8 cellular contexts compared by ENCODE assay signal in genomic region chr1:1230656-1231399, GRCh38. TPM values are rescaled to one million over a fixed set of nuclear protein-coding genes. Genes with fewer than 3 reads are reported as not detected.
DNase-seq lines count a peak whose midpoint lies in the region; ATAC-seq and TF ChIP-seq lines count a peak whose summit lies in the region.

No MANE protein-coding gene starts in this region.

- H3K4me3 ChIP-seq in CD4-positive, CD25-positive, alpha-beta regulatory T cell (ENCODE audit: low read depth, low read length): peak overlapping the region; percentile 94
- H3K4me3 ChIP-seq in HFF-Myc (replicated peaks; ENCODE audit: low read depth, low read length) (peak overlapping the region; percentile 96), fibroblast of the aortic adventitia (ENCODE audit: low read depth, low read length) (peak overlapping the region; percentile 94), prostate gland (peak overlapping the region; percentile 78 to 95)

- H3K4me1 ChIP-seq in CD4-positive, CD25-positive, alpha-beta regulatory T cell (ENCODE audit: control insufficient read depth, insufficient read depth, low read length, poor library complexity, severe bottlenecking): peaks cover 29% of the 10 kb centered on the region
- peaks cover 15% of the 10 kb centered on the region for H3K4me1 ChIP-seq in prostate gland (replicated peaks)

- WGBS in prostate gland: 11% methylated on average over 24 of the region's 24 CpGs

- TF ChIP-seq CTCF in HFF-Myc (IDR thresholded peaks at IDR 0.05; ENCODE audit: low read depth, low read length, missing control alignments) (peak; percentile 37), VCaP (conservative IDR thresholded peaks at IDR 0.05) (peak; percentile 51), fibroblast of the aortic adventitia (IDR thresholded peaks at IDR 0.05; ENCODE audit: insufficient read depth, low read length) (peak; percentile 50), prostate gland (IDR thresholded peaks at IDR 0.05) (peak in 2 of 4 experiments; percentile 41 to 42)

- H3K36me3 ChIP-seq in CD4-positive, CD25-positive, alpha-beta regulatory T cell (ENCODE audit: control insufficient read depth, insufficient read depth, low read length): peaks cover 25% of the 10 kb centered on the region
- H3K36me3 ChIP-seq in prostate gland: peaks cover 5 to 10% of the 10 kb centered on the region in 2 donors

- TF ChIP-seq POLR2A in prostate gland (IDR thresholded peaks at IDR 0.05): no peak

- H3K27me3 Mint-ChIP-seq in CD4-positive, CD25-positive, alpha-beta regulatory T cell: no peaks in the 10 kb centered on the region

- no peaks in the 10 kb centered on the region for H3K9me3 ChIP-seq in CD4-positive, CD25-positive, alpha-beta regulatory T cell (ENCODE audit: control insufficient read depth in 2 of 2, low read length in 2 of 2)
- no peaks in the 10 kb centered on the region for H3K9me3 ChIP-seq in prostate gland

- H3K4me1 Mint-ChIP-seq in CD4-positive, CD25-positive, alpha-beta regulatory T cell: peaks cover 0 to 54% (median 15%) of the 10 kb centered on the region in 4 donors

- H3K27ac ChIP-seq in CD4-positive, CD25-positive, alpha-beta regulatory T cell (ENCODE audit: insufficient read depth, low read length, poor library complexity, severe bottlenecking): peak overlapping the region; percentile 93
- H3K27ac ChIP-seq in VCaP (peak overlapping the region; percentile 97), prostate gland (peak overlapping the region; percentile 79 to 92)

- intact Hi-C loops in prostate gland (cut with DNase I): no loop called here

- H3K36me3 Mint-ChIP-seq in CD4-positive, CD25-positive, alpha-beta regulatory T cell: peaks cover 5% of the 10 kb centered on the region

- no peak for ATAC-seq in CD4-positive, CD25-positive, alpha-beta regulatory T cell (ENCODE audit: low read depth in 2 of 2)
- ATAC-seq in HG02623 (IDR thresholded peaks at IDR 0.05; ENCODE audit: unreplicated experiment) (no peak), GM18519 (IDR thresholded peaks at IDR 0.05; ENCODE audit: low FRiP score, unreplicated experiment) (no peak)

- DNase-seq in CD4-positive, CD25-positive, alpha-beta regulatory T cell: no peak
- DNase-seq in HFF-Myc (ENCODE audit: extremely low read depth, low read depth) (peak; percentile 44), fibroblast of the aortic adventitia (ENCODE audit: low read depth) (peak; percentile 76), prostate gland (ENCODE audit: low spot score) (no peak)
- no peak for DNase-seq in stimulated activated CD4-positive, alpha-beta T cell treated with anti-CD3 and anti-CD28 coated beads, Interleukin-4, amount 100 ng/mL, for 4 hours

- H3K4me3 Mint-ChIP-seq in CD4-positive, CD25-positive, alpha-beta regulatory T cell: peak overlapping the region; percentile 95 to 100 (median 96)

- H3K27ac Mint-ChIP-seq in CD4-positive, CD25-positive, alpha-beta regulatory T cell: peak overlapping the region; percentile 80 to 96 (median 94)

- H3K9me3 Mint-ChIP-seq in CD4-positive, CD25-positive, alpha-beta regulatory T cell: no peaks in the 10 kb centered on the region

- no peaks in the 10 kb centered on the region for H3K27me3 ChIP-seq in CD4-positive, CD25-positive, alpha-beta regulatory T cell (ENCODE audit: control insufficient read depth, insufficient read depth, low read length)
- no peaks in the 10 kb centered on the region for H3K27me3 ChIP-seq in prostate gland (replicated peaks; ENCODE audit: insufficient read depth)

RNA-seq across cellular contexts. Expression of gene SDF4, which starts 1.0 kb away (rescaled TPM):
- total RNA-seq in CD4-positive, CD25-positive, alpha-beta regulatory T cell: 165 TPM
- 100 to 1,000 TPM in 2 of 4 donors, 10 to 100 TPM in 2; 70.3 to 113 (median 91.6) TPM for polyA plus RNA-seq in CD4-positive, CD25-positive, alpha-beta regulatory T cell
- total RNA-seq in fibroblast of the aortic adventitia (ENCODE audit: low replicate concordance): 91.6 and 126 TPM in 2 replicates
- total RNA-seq in prostate gland: 100 to 1,000 TPM; 177 to 185 TPM

RNA-seq across cellular contexts. Expression of gene B3GALT6, which starts 1.2 kb away (rescaled TPM):
- total RNA-seq in CD4-positive, CD25-positive, alpha-beta regulatory T cell: 10.0 TPM
- 10 to 100 TPM in 1 of 4 donors, 1 to 10 TPM in 3; 4.0 to 11.5 (median 7.3) TPM for polyA plus RNA-seq in CD4-positive, CD25-positive, alpha-beta regulatory T cell
- total RNA-seq in fibroblast of the aortic adventitia (ENCODE audit: low replicate concordance) (24.7 and 37.1 TPM in 2 replicates), prostate gland (10 to 100 TPM; 29.6 to 41.5 TPM)

RNA-seq across cellular contexts. Expression of gene C1QTNF12, which starts 15.7 kb away (rescaled TPM):
- total RNA-seq in CD4-positive, CD25-positive, alpha-beta regulatory T cell: 6.2 TPM
- under 1 TPM in 1 of 4 donors, not detected in 3; 0.39 TPM for polyA plus RNA-seq in CD4-positive, CD25-positive, alpha-beta regulatory T cell
- total RNA-seq in fibroblast of the aortic adventitia (ENCODE audit: low replicate concordance): 0.65 and 1.4 TPM in 2 replicates
- total RNA-seq in prostate gland: 1 to 10 TPM in 1 of 2 donors, not detected in 1; 3.4 TPM

RNA-seq across cellular contexts. Expression of gene TNFRSF4, which starts 16.9 kb away (rescaled TPM):
- 65.8 TPM for total RNA-seq in CD4-positive, CD25-positive, alpha-beta regulatory T cell
- 10 to 100 TPM; 19.0 to 50.2 (median 32.2) TPM for polyA plus RNA-seq in CD4-positive, CD25-positive, alpha-beta regulatory T cell
- 0.65 TPM in 1 of 2 replicates, not detected in the other for total RNA-seq in fibroblast of the aortic adventitia (ENCODE audit: low replicate concordance)
- 1 to 10 TPM in 1 of 2 donors, under 1 TPM in 1; 0.50 to 3.0 TPM for total RNA-seq in prostate gland

RNA-seq across cellular contexts. Expression of gene TNFRSF18, which starts 24.4 kb away (rescaled TPM):
- 47.8 TPM for total RNA-seq in CD4-positive, CD25-positive, alpha-beta regulatory T cell
- 10 to 100 TPM; 17.4 to 54.5 (median 25.2) TPM for polyA plus RNA-seq in CD4-positive, CD25-positive, alpha-beta regulatory T cell
- total RNA-seq in fibroblast of the aortic adventitia (ENCODE audit: low replicate concordance): not detected in 2 replicates
- 1 to 10 TPM; 3.1 to 3.5 TPM for total RNA-seq in prostate gland

Comparison
In these comparisons a context has a peak if more than half of its experiments do, and no peak if none do; other contexts are left out.
1. DNase-seq: peak in HFF-Myc (single experiment) and fibroblast of the aortic adventitia (single experiment); none in CD4-positive, CD25-positive, alpha-beta regulatory T cell (0 of 3), prostate gland (single experiment) and stimulated activated CD4-positive, alpha-beta T cell treated with anti-CD3 and anti-CD28 coated beads, Interleukin-4, amount 100 ng/mL, for 4 hours (0 of 2).
2. Peak in every context shown above with its lines, with median percentiles within 50 percentile points of each other: H3K27ac ChIP-seq and H3K4me3 ChIP-seq.